33 cellular contexts compared by ENCODE assay signal in genomic region chr5:72811849-72812248, GRCh38.
"Had no signal": no experiment of that assay in that cellular context is flagged by ENCODE, and none has a peak within 500 bp of the region (broad histone marks: within the 10 kb centered on the region; RNA-seq: fewer than 3 reads in every experiment).

No MANE protein-coding gene starts in this region.

- H3K4me3 ChIP-seq: MG63 had no signal

- DNase-seq: Karpas-422, MG63, MM.1S, NCI-H1048, NCI-H1092, NCI-H1092 treated with DMSO at 0.1 percent for 48 hours, NCI-H1105, NCI-H1105 treated with DMSO at 0.1 percent for 48 hours, NCI-H1417, NCI-H1417 treated with DMSO at 0.1 percent for 48 hours, NCI-H1436, NCI-H1436 treated with DMSO at 0.1 percent for 48 hours, NCI-H146, NCI-H1694, NCI-H1694 treated with DMSO at 0.1 percent for 48 hours, NCI-H187, NCI-H187 treated with DMSO at 0.1 percent for 48 hours, NCI-H1930, NCI-H2029, NCI-H2029 treated with DMSO at 0.1 percent for 48 hours, NCI-H2081, NCI-H2081 treated with DMSO at 0.1 percent for 48 hours, NCI-H2107, NCI-H2171, NCI-H2171 treated with DMSO at 0.1 percent for 48 hours, NCI-H2227 treated with DMSO at 0.1 percent for 48 hours, NCI-H226, NCI-H345, NCI-H446, NCI-H446 treated with DMSO at 0.1 percent for 48 hours, NCI-H510A, NCI-H510A treated with DMSO at 0.1 percent for 48 hours, NCI-H524 had no signal

- H3K36me3 ChIP-seq: MG63 had no signal

- H3K9me3 ChIP-seq: MG63 had no signal

- H3K27me3 ChIP-seq: MG63 had no signal
